Comparison of ENCODE assay signal across 11 cellular contexts in the genomic region with DNA sequence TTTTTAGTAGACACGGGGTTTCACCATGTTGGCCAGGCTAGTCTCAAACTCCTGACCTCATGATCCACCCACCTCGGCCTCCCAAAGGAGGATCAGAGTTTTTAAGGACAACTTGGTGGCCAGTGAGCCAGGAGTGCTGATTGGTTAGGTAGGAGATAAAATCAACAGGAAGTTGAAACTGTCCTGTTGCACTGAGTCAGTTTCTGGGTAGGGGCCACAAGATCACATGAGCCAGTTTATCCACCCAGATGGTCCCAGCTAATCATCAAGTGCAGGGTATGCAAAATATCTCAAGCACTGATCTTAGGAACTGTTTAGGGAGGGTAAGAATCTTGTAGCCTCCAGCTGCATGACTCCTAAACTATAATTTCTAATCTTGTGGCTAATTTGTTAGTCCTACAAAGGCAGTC. TPM values are rescaled to one million over a fixed set of nuclear protein-coding genes. Genes with fewer than 3 reads are reported as not detected.
"Had no signal": no experiment of that assay in that cellular context is flagged by ENCODE, and none has a peak within 500 bp of the region (broad histone marks: within the 10 kb centered on the region; RNA-seq: fewer than 3 reads in every experiment).

No MANE protein-coding gene starts in this region.

RNA-seq across cellular contexts. Expression of a gene that starts 7.9 kb away (rescaled TPM):
- total RNA-seq: activated naive CD4-positive, alpha-beta T cell treated with anti-CD3 and anti-CD28 coated beads for 36 hours; dermis microvascular lymphatic vessel endothelial cell; left colon; mesenteric fat pad; naive thymus-derived CD8-positive, alpha-beta T cell; osteocyte; prostate gland; right atrium auricular region; suprapubic skin; transverse colon; vagina had no signal

RNA-seq across cellular contexts. Expression of a gene that starts 41.7 kb away (rescaled TPM):
- total RNA-seq: activated naive CD4-positive, alpha-beta T cell treated with anti-CD3 and anti-CD28 coated beads for 36 hours; dermis microvascular lymphatic vessel endothelial cell; osteocyte; vagina had no signal
